10 cellular contexts compared by ENCODE assay signal in genomic region chr1:156608981-156609380, GRCh38. TPM values are rescaled to one million over a fixed set of nuclear protein-coding genes. Genes with fewer than 3 reads are reported as not detected.
DNase-seq lines count a peak whose midpoint lies in the region; ATAC-seq and TF ChIP-seq lines count a peak whose summit lies in the region.
"Had no signal": no experiment of that assay in that cellular context is flagged by ENCODE, and none has a peak within 500 bp of the region (broad histone marks: within the 10 kb centered on the region; RNA-seq: fewer than 3 reads in every experiment).

No MANE protein-coding gene starts in this region.

- H3K4me1 Mint-ChIP-seq in activated B cell treated with CpG ODN at 0.5 μM for 24 hours = peaks cover 27% of the 10 kb centered on the region
- H3K4me1 Mint-ChIP-seq in neural crest cell = peaks cover 3% of the 10 kb centered on the region

- H3K4me3 Mint-ChIP-seq in activated B cell treated with CpG ODN at 0.5 μM for 24 hours = no peak overlapping the region
- H3K4me3 Mint-ChIP-seq in neural crest cell = no peak overlapping the region

- H3K36me3 Mint-ChIP-seq in activated B cell treated with CpG ODN at 0.5 μM for 24 hours (ENCODE audit: low read depth) = no peaks in the 10 kb centered on the region
- H3K36me3 Mint-ChIP-seq in neural crest cell (ENCODE audit: low read depth) = no peaks in the 10 kb centered on the region

- peak; percentile 67 for ATAC-seq in activated B cell treated with CpG ODN at 0.5 μM for 24 hours (ENCODE audit: low read depth)
- no peak for ATAC-seq in HG02884 (IDR thresholded peaks at IDR 0.05; ENCODE audit: unreplicated experiment)
- ATAC-seq in GM18511 (IDR thresholded peaks at IDR 0.05; ENCODE audit: unreplicated experiment) = no peak

- H3K4me3 ChIP-seq in choroid plexus epithelial cell (ENCODE audit: low read depth, low read length) = no peak overlapping the region

- H3K27me3 Mint-ChIP-seq in activated B cell treated with CpG ODN at 0.5 μM for 24 hours (peaks cover 7% of the 10 kb centered on the region), neural crest cell (ENCODE audit: low read depth) (peaks cover 11% of the 10 kb centered on the region)

- H3K9me3 Mint-ChIP-seq in activated B cell treated with CpG ODN at 0.5 μM for 24 hours (no peaks in the 10 kb centered on the region), neural crest cell (no peaks in the 10 kb centered on the region)

- peak; percentile 19 to 41 (median 30) for DNase-seq in activated CD4-positive, CD25-positive, alpha-beta regulatory T cell (lab: John Stamatoyannopoulos, UW)
- no peak for DNase-seq in activated CD4-positive, CD25-positive, alpha-beta regulatory T cell treated with anti-CD3 and anti-CD28 coated beads, Interleukin-2, amount 50 U/mL, for 72 hours
- DNase-seq in NCI-H2107 (lab: John Stamatoyannopoulos, UW) (peak; percentile 28), activated B cell treated with CpG ODN at 0.5 μM for 24 hours (no peak), choroid plexus epithelial cell (ENCODE audit: low read depth) (peak; percentile 40), neural crest cell (ENCODE audit: low read depth, low spot score) (no peak)

- H3K27ac Mint-ChIP-seq in activated B cell treated with CpG ODN at 0.5 μM for 24 hours (no peak overlapping the region), neural crest cell (ENCODE audit: unreplicated experiment) (no peak overlapping the region)

- CTCF ChIA-PET in activated B cell treated with CpG ODN at 0.5 μM for 24 hours (lab: Charles Lee) = interaction anchor here (0.8 to 2.1 kb wide), 29 partner anchors 9 to 251 kb away, joined by 3 to 47 read pairs (median 4); partner anchors contain the start of gene IQGAP3

- POLR2A ChIA-PET in activated B cell treated with CpG ODN at 0.5 μM for 24 hours (lab: Charles Lee) = interaction anchor here (0.6 to 2.1 kb wide), 5 partner anchors 8 to 223 kb away, joined by 3 to 22 read pairs (median 4); no protein-coding TSS in a partner anchor

- intact Hi-C loops in activated B cell treated with CpG ODN at 0.5 μM for 24 hours (cut with micrococcal nuclease) = loop anchor here (1.0 kb wide), 5 partner anchors 25 to 224 kb away; no protein-coding TSS in a partner anchor

- TF ChIP-seq CTCF in activated B cell treated with CpG ODN at 0.5 μM for 24 hours (IDR thresholded peaks at IDR 0.05) (no peak), choroid plexus epithelial cell (conservative IDR thresholded peaks at IDR 0.05; ENCODE audit: low read depth, low read length) (peak; percentile 72), neural crest cell (conservative IDR thresholded peaks at IDR 0.05) (peak; percentile 74)

RNA-seq across cellular contexts. Expression of gene GPATCH4, which starts 7.7 kb away (rescaled TPM):
- total RNA-seq in activated B cell treated with CpG ODN at 0.5 μM for 24 hours = 64.6 and 71.8 TPM in 2 replicates
- 40.6 and 41.2 TPM in 2 replicates for total RNA-seq in neural crest cell

RNA-seq across cellular contexts. Expression of gene HAPLN2, which starts 10.2 kb away (rescaled TPM):
- not detected in 2 replicates for total RNA-seq in activated B cell treated with CpG ODN at 0.5 μM for 24 hours
- 0.70 and 0.91 TPM in 2 replicates for total RNA-seq in neural crest cell
- total RNA-seq: activated CD8-positive, alpha-beta memory T cell treated with anti-CD3 and anti-CD28 coated beads for 36 hours had no signal

RNA-seq across cellular contexts. Expression of gene NAXE, which starts 17.4 kb away (rescaled TPM):
- total RNA-seq in activated B cell treated with CpG ODN at 0.5 μM for 24 hours = 75.6 and 84.5 TPM in 2 replicates
- 76.5 and 80.6 TPM in 2 replicates for total RNA-seq in neural crest cell

RNA-seq across cellular contexts. Expression of gene TTC24, which starts 29.5 kb away (rescaled TPM):
- 19.6 TPM in 2 replicates for total RNA-seq in activated B cell treated with CpG ODN at 0.5 μM for 24 hours
- not detected in 2 replicates for total RNA-seq in neural crest cell
- total RNA-seq: Daoy had no signal

RNA-seq across cellular contexts. Expression of gene BCAN, which starts 32.9 kb away (rescaled TPM):
- 0.27 and 0.51 TPM in 2 replicates for total RNA-seq in activated B cell treated with CpG ODN at 0.5 μM for 24 hours
- 2.4 and 3.1 TPM in 2 replicates for total RNA-seq in neural crest cell
- total RNA-seq: activated CD8-positive, alpha-beta memory T cell treated with anti-CD3 and anti-CD28 coated beads for 36 hours; Daoy had no signal

Comparison
In these comparisons a context has a peak if more than half of its experiments do, and no peak if none do; other contexts are left out.
1. DNase-seq: peak in activated CD4-positive, CD25-positive, alpha-beta regulatory T cell (4 of 4), NCI-H2107 (single experiment) and choroid plexus epithelial cell (single experiment); none in activated CD4-positive, CD25-positive, alpha-beta regulatory T cell treated with anti-CD3 and anti-CD28 coated beads, Interleukin-2, amount 50 U/mL, for 72 hours (single experiment), activated B cell treated with CpG ODN at 0.5 μM for 24 hours (single experiment) and neural crest cell (single experiment).